In the genomic region with DNA sequence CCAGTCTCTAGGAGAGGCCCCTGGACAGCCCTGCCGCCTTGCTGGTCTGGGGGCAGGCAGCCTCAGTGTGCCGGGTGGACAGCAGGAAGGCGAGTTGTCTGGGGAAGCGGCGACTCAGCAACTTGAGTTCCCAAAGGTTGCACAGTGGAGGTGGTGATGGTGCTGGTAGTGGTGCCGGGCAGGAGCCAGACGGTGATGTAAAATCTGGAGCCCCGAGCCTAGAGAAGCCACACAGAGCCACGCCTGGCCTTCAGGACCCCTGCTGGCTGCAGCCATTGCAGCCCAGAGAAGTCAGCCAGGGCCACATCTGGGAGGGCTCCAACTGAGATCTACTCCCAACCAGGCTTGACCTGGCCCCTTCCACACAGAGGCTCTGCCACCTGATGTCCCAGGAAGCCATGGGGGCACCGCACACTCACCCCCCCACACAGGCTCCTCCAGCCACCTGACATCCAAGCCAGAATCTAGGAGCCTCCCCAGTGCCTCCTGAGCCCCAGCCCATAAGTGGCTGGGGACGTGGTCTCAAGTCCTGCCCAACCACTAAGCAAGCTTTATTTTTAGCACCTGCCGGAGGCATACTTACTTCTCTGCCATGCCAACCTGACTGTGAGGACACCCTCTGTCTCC, we compare ENCODE assay signal across 21 cellular contexts. TPM values are rescaled to one million over a fixed set of nuclear protein-coding genes. Genes with fewer than 3 reads are reported as not detected.
DNase-seq lines count a peak whose midpoint lies in the region; ATAC-seq and TF ChIP-seq lines count a peak whose summit lies in the region.
"Had no signal": no experiment of that assay in that cellular context is flagged by ENCODE, and none has a peak within 500 bp of the region (broad histone marks: within the 10 kb centered on the region; RNA-seq: fewer than 3 reads in every experiment).

No MANE protein-coding gene starts in this region.

- peak; percentile 35 for DNase-seq in activated CD8-positive, alpha-beta memory T cell treated with anti-CD3 and anti-CD28 coated beads, Interleukin-2, amount 50 U/mL, for 48 hours
- DNase-seq in activated CD8-positive, alpha-beta memory T cell treated with anti-CD3 and anti-CD28 coated beads, Interleukin-2, amount 10 ng/mL, durations not matched to agents 7 days and 5 days, result no peak
- DNase-seq in coronary artery (ENCODE audit: low spot score) (peak; percentile 56), mesendoderm (no peak), type B pancreatic cell (ENCODE audit: extremely low spot score, unreplicated experiment) (peak; percentile 57), prostate gland (ENCODE audit: low spot score) (no peak), DMS153 (lab: John Stamatoyannopoulos, UW) (no peak), inferior parietal cortex (ENCODE audit: extremely low spot score) (no peak)
- DNase-seq: effector memory CD8-positive, alpha-beta T cell; HCEC 1CT; NCI-H2081 treated with DMSO at 0.1 percent for 48 hours; RPMI8226 had no signal

- no peak overlapping the region for H3K9ac ChIP-seq in mesendoderm (ENCODE audit: low read length)

- H3K79me2 ChIP-seq in mesendoderm (ENCODE audit: control insufficient read depth, insufficient read depth, low read length), result no peaks in the 10 kb centered on the region

- H3K27ac Mint-ChIP-seq in activated CD8-positive, alpha-beta memory T cell treated with anti-CD3 and anti-CD28 coated beads, Interleukin-2, amount 10 ng/mL, durations not matched to agents 7 days and 5 days, result no peak overlapping the region
- H3K27ac Mint-ChIP-seq in type B pancreatic cell, result no peak overlapping the region
- H3K27ac Mint-ChIP-seq: activated naive CD8-positive, alpha-beta T cell; CD4-positive, alpha-beta T cell; effector memory CD8-positive, alpha-beta T cell; nephron had no signal

- peak overlapping the region; percentile 22 for H3K56ac ChIP-seq in mesendoderm (ENCODE audit: low read length)

- peaks cover 3% of the 10 kb centered on the region for H3K4me1 ChIP-seq in mesendoderm (ENCODE audit: control insufficient read depth, low read depth, low read length)
- no peaks in the 10 kb centered on the region for H3K4me1 ChIP-seq in prostate gland (replicated peaks)
- H3K4me1 ChIP-seq: A549 had no signal

- H3K27ac ChIP-seq in coronary artery (no peak overlapping the region), mesendoderm (ENCODE audit: low read depth, low read length) (no peak overlapping the region), prostate gland (no peak overlapping the region)
- H3K27ac ChIP-seq: A549, thoracic aorta had no signal

- H3K4me3 Mint-ChIP-seq in activated CD8-positive, alpha-beta memory T cell treated with anti-CD3 and anti-CD28 coated beads, Interleukin-2, amount 10 ng/mL, durations not matched to agents 7 days and 5 days, result no peak overlapping the region
- H3K4me3 Mint-ChIP-seq in type B pancreatic cell, result no peak overlapping the region
- H3K4me3 Mint-ChIP-seq: activated naive CD8-positive, alpha-beta T cell; CD4-positive, alpha-beta T cell; effector memory CD8-positive, alpha-beta T cell; nephron had no signal

- CTCF ChIA-PET in activated CD8-positive, alpha-beta memory T cell treated with anti-CD3 and anti-CD28 coated beads, Interleukin-2, amount 10 ng/mL, durations not matched to agents 7 days and 5 days (lab: Charles Lee), result no interaction called here

- H3K4me2 ChIP-seq in mesendoderm (ENCODE audit: low read length), result no peak overlapping the region
- H3K4me2 ChIP-seq: A549 had no signal

- no peak overlapping the region for H4K5ac ChIP-seq in mesendoderm (ENCODE audit: low read length)

- no peak overlapping the region for H2BK15ac ChIP-seq in mesendoderm (replicated peaks; ENCODE audit: low read depth)

- WGBS in mesendoderm (ENCODE audit: extremely low coverage, insufficient coverage, low lambda C conversion rate), result no CpG with 5 or more reads among the region's 12 CpGs
- 78% methylated on average over 12 of the region's 12 CpGs for WGBS in prostate gland

- intact Hi-C loops in prostate gland (cut with DNase I), result no loop called here

- no peak overlapping the region for H3K18ac ChIP-seq in mesendoderm (ENCODE audit: low read length)

- no peaks in the 10 kb centered on the region for H3K4me1 Mint-ChIP-seq in activated CD8-positive, alpha-beta memory T cell treated with anti-CD3 and anti-CD28 coated beads, Interleukin-2, amount 10 ng/mL, durations not matched to agents 7 days and 5 days
- peaks cover 6% of the 10 kb centered on the region for H3K4me1 Mint-ChIP-seq in type B pancreatic cell (ENCODE audit: unreplicated experiment)

- H3K27me3 ChIP-seq in mesendoderm (ENCODE audit: insufficient read depth, low read length, poor library complexity) (no peaks in the 10 kb centered on the region), prostate gland (replicated peaks; ENCODE audit: insufficient read depth) (no peaks in the 10 kb centered on the region)

- no peak overlapping the region for H3K23ac ChIP-seq in mesendoderm (ENCODE audit: low read length)

- H3K9me3 ChIP-seq in prostate gland, result no peaks in the 10 kb centered on the region
- H3K9me3 ChIP-seq: A549, thoracic aorta had no signal

- H3K4me3 ChIP-seq in coronary artery (no peak overlapping the region), mesendoderm (ENCODE audit: low read length) (no peak overlapping the region), prostate gland (no peak overlapping the region)
- H3K4me3 ChIP-seq: A549, lung, thoracic aorta had no signal

- H2BK5ac ChIP-seq in mesendoderm (ENCODE audit: low read length), result no peak overlapping the region

- no peak overlapping the region for H3K4ac ChIP-seq in mesendoderm (ENCODE audit: low read depth, low read length)

- H2BK120ac ChIP-seq in mesendoderm (ENCODE audit: low read depth, low read length), result no peak overlapping the region

- no peak overlapping the region for H2AK5ac ChIP-seq in mesendoderm (ENCODE audit: low read length)

- no peaks in the 10 kb centered on the region for H3K79me1 ChIP-seq in mesendoderm (ENCODE audit: low read length)

- ATAC-seq in activated CD8-positive, alpha-beta memory T cell treated with anti-CD3 and anti-CD28 coated beads, Interleukin-2, amount 10 ng/mL, durations not matched to agents 7 days and 5 days, result no peak
- ATAC-seq: activated CD4-positive, CD25-positive, alpha-beta regulatory T cell treated with anti-CD3 and anti-CD28 coated beads, Interleukin-2, amount 50 U/mL, for 24 hours; effector memory CD8-positive, alpha-beta T cell had no signal

- TF ChIP-seq POLR2A in prostate gland (IDR thresholded peaks at IDR 0.05), result no peak

- TF ChIP-seq CTCF in coronary artery (IDR thresholded peaks at IDR 0.05), result no peak
- TF ChIP-seq CTCF in type B pancreatic cell (conservative IDR thresholded peaks at IDR 0.05), result no peak
- TF ChIP-seq CTCF in prostate gland (IDR thresholded peaks at IDR 0.05), result no peak

- no peaks in the 10 kb centered on the region for H3K36me3 Mint-ChIP-seq in activated CD8-positive, alpha-beta memory T cell treated with anti-CD3 and anti-CD28 coated beads, Interleukin-2, amount 10 ng/mL, durations not matched to agents 7 days and 5 days
- no peaks in the 10 kb centered on the region for H3K36me3 Mint-ChIP-seq in type B pancreatic cell
- H3K36me3 Mint-ChIP-seq: activated naive CD8-positive, alpha-beta T cell had no signal

- H3K36me3 ChIP-seq in mesendoderm (ENCODE audit: control insufficient read depth, insufficient read depth, low read length) (no peaks in the 10 kb centered on the region), prostate gland (no peaks in the 10 kb centered on the region)
- H3K36me3 ChIP-seq: thoracic aorta had no signal

- H3K27me3 Mint-ChIP-seq in activated CD8-positive, alpha-beta memory T cell treated with anti-CD3 and anti-CD28 coated beads, Interleukin-2, amount 10 ng/mL, durations not matched to agents 7 days and 5 days, result peaks cover 14% of the 10 kb centered on the region
- H3K27me3 Mint-ChIP-seq in type B pancreatic cell, result peaks cover 9% of the 10 kb centered on the region
- H3K27me3 Mint-ChIP-seq: CD4-positive, alpha-beta T cell had no signal

- no peaks in the 10 kb centered on the region for H3K9me3 Mint-ChIP-seq in activated CD8-positive, alpha-beta memory T cell treated with anti-CD3 and anti-CD28 coated beads, Interleukin-2, amount 10 ng/mL, durations not matched to agents 7 days and 5 days (ENCODE audit: low read depth)
- no peaks in the 10 kb centered on the region for H3K9me3 Mint-ChIP-seq in type B pancreatic cell
- H3K9me3 Mint-ChIP-seq: CD4-positive, alpha-beta T cell; effector memory CD8-positive, alpha-beta T cell; nephron had no signal

- H4K8ac ChIP-seq in mesendoderm (ENCODE audit: low read depth, low read length), result no peak overlapping the region

RNA-seq across cellular contexts. Expression of a gene that starts 8.8 kb away (rescaled TPM):
- not detected for total RNA-seq in activated CD8-positive, alpha-beta memory T cell treated with anti-CD3 and anti-CD28 coated beads, Interleukin-2, amount 10 ng/mL, durations not matched to agents 7 days and 5 days
- polyA plus RNA-seq in mesendoderm (2013, experiment 1 of 2), result not detected
- polyA plus RNA-seq in mesendoderm (2013, experiment 2 of 2), result not detected
- not detected in 2 replicates for total RNA-seq in type B pancreatic cell (ENCODE audit: low replicate concordance)
- total RNA-seq in prostate gland, result 1 to 10 TPM in 1 of 2 donors, not detected in 1; 4.9 TPM
- total RNA-seq: CD4-positive, alpha-beta T cell; Daoy; T-helper 1 cell treated with Interleukin-12 subunit alpha and Interleukin-12 subunit beta and Interleukin-4 antibody, amounts not matched to agents 30 ng/mL and 1 ng/mL, for 36 hours; thoracic aorta had no signal
- polyA plus RNA-seq: A549, lung had no signal

RNA-seq across cellular contexts. Expression of a gene that starts 26.0 kb away (rescaled TPM):
- total RNA-seq in activated CD8-positive, alpha-beta memory T cell treated with anti-CD3 and anti-CD28 coated beads, Interleukin-2, amount 10 ng/mL, durations not matched to agents 7 days and 5 days, result not detected
- 1.5 TPM for polyA plus RNA-seq in mesendoderm (2013, experiment 1 of 2)
- polyA plus RNA-seq in mesendoderm (2013, experiment 2 of 2), result 1.8 TPM
- total RNA-seq in type B pancreatic cell (ENCODE audit: low replicate concordance), result 0.31 and 0.67 TPM in 2 replicates
- total RNA-seq in prostate gland, result 1 to 10 TPM in 1 of 2 donors, not detected in 1; 6.9 TPM
- total RNA-seq: CD4-positive, alpha-beta T cell; Daoy; T-helper 1 cell treated with Interleukin-12 subunit alpha and Interleukin-12 subunit beta and Interleukin-4 antibody, amounts not matched to agents 30 ng/mL and 1 ng/mL, for 36 hours; thoracic aorta had no signal

RNA-seq across cellular contexts. Expression of a gene that starts 32.4 kb away (rescaled TPM):
- total RNA-seq in activated CD8-positive, alpha-beta memory T cell treated with anti-CD3 and anti-CD28 coated beads, Interleukin-2, amount 10 ng/mL, durations not matched to agents 7 days and 5 days, result not detected
- 0.01 TPM for polyA plus RNA-seq in mesendoderm (2013, experiment 1 of 2)
- polyA plus RNA-seq in mesendoderm (2013, experiment 2 of 2), result not detected
- total RNA-seq in type B pancreatic cell (ENCODE audit: low replicate concordance), result not detected in 2 replicates
- under 1 TPM in 1 of 2 donors, not detected in 1; 0.17 TPM for total RNA-seq in prostate gland
- total RNA-seq: CD4-positive, alpha-beta T cell; Daoy; T-helper 1 cell treated with Interleukin-12 subunit alpha and Interleukin-12 subunit beta and Interleukin-4 antibody, amounts not matched to agents 30 ng/mL and 1 ng/mL, for 36 hours; thoracic aorta had no signal
- polyA plus RNA-seq: A549 had no signal

Comparison
In these comparisons a context has a peak if more than half of its experiments do, and no peak if none do; other contexts are left out.
1. DNase-seq: peak in activated CD8-positive, alpha-beta memory T cell treated with anti-CD3 and anti-CD28 coated beads, Interleukin-2, amount 50 U/mL, for 48 hours (single experiment), coronary artery (single experiment) and type B pancreatic cell (single experiment); none in activated CD8-positive, alpha-beta memory T cell treated with anti-CD3 and anti-CD28 coated beads, Interleukin-2, amount 10 ng/mL, durations not matched to agents 7 days and 5 days (single experiment), mesendoderm (single experiment), prostate gland (single experiment), DMS153 (single experiment) and inferior parietal cortex (single experiment).